In genomic region chr11:63337070-63337469, GRCh38 we compare ENCODE assay signal across 30 cellular contexts. TPM values are rescaled to one million over a fixed set of nuclear protein-coding genes. Genes with fewer than 3 reads are reported as not detected.
"Had no signal": no experiment of that assay in that cellular context is flagged by ENCODE, and none has a peak within 500 bp of the region (broad histone marks: within the 10 kb centered on the region; RNA-seq: fewer than 3 reads in every experiment).

No MANE protein-coding gene starts in this region.

- H3K36me3 ChIP-seq: stomach, suprapubic skin, thoracic aorta, thyroid gland, tibial artery, tibial nerve, transverse colon, upper lobe of left lung, upper lobe of right lung, uterus, vagina had no signal

- H3K4me3 Mint-ChIP-seq: stimulated activated effector memory CD8-positive, alpha-beta T cell treated with anti-CD3 and anti-CD28 coated beads, Interleukin-12 subunit alpha, Interleukin-12 subunit beta, amount 100 ng/mL, for 72 hours; stimulated activated memory B cell treated with anti-CD40 and anti-IgM and Interleukin-4, amounts not matched to agents 10 μg/mL and 1 μg/mL and 100 μg/mL, for 72 hours; stimulated activated naive CD8-positive, alpha-beta T cell treated with anti-CD3 and anti-CD28 coated beads, Interleukin-15, amount 100 ng/mL, for 72 hours; stimulated activated naive CD8-positive, alpha-beta T cell treated with anti-CD3 and anti-CD28 coated beads, Interleukin-15, Interleukin-2, amounts not matched to agents 100 ng/mL and 50 ng/mL, for 24 hours; type B pancreatic cell had no signal

- DNase-seq: stimulated activated CD4-positive, alpha-beta T cell treated with anti-CD3 and anti-CD28 coated beads, Interleukin-2, amount 100 ng/mL, for 48 hours; stimulated activated CD4-positive, alpha-beta T cell treated with anti-CD3 and anti-CD28 coated beads, Interleukin-4, amount 100 ng/mL, for 1 hour; stimulated activated CD4-positive, alpha-beta T cell treated with anti-CD3 and anti-CD28 coated beads, Interleukin-4, amount 100 ng/mL, for 24 hours; stimulated activated CD4-positive, alpha-beta T cell treated with anti-CD3 and anti-CD28 coated beads, Interleukin-4, amount 100 ng/mL, for 4 hours; stimulated activated CD8-positive, alpha-beta memory T cell treated with anti-CD3 and anti-CD28 coated beads, Interleukin-4, amount 100 ng/mL, for 48 hours; stimulated activated naive CD4-positive, alpha-beta T cell; stimulated activated naive CD4-positive, alpha-beta T cell treated with Interleukin-2 at 50 U/mL for 16 hours; stimulated activated naive CD8-positive, alpha-beta T cell treated with anti-CD3 and anti-CD28 coated beads, Interleukin-15, amount 100 ng/mL, for 72 hours; stimulated activated naive CD8-positive, alpha-beta T cell treated with anti-CD3 and anti-CD28 coated beads, Interleukin-15, Interleukin-2, amounts not matched to agents 100 U/mL and 50 U/mL, for 24 hours; stomach; substantia nigra; testis; thyroid gland; tibial artery; transverse colon; trophoblast cell; upper lobe of left lung; upper lobe of right lung; uterus had no signal

- H3K27ac Mint-ChIP-seq: stimulated activated effector memory CD8-positive, alpha-beta T cell treated with anti-CD3 and anti-CD28 coated beads, Interleukin-12 subunit alpha, Interleukin-12 subunit beta, amount 100 ng/mL, for 72 hours; stimulated activated memory B cell treated with anti-CD40 and anti-IgM and Interleukin-4, amounts not matched to agents 10 μg/mL and 1 μg/mL and 100 μg/mL, for 72 hours; stimulated activated naive CD8-positive, alpha-beta T cell treated with anti-CD3 and anti-CD28 coated beads, Interleukin-15, amount 100 ng/mL, for 72 hours; stimulated activated naive CD8-positive, alpha-beta T cell treated with anti-CD3 and anti-CD28 coated beads, Interleukin-15, Interleukin-2, amounts not matched to agents 100 ng/mL and 50 ng/mL, for 24 hours; type B pancreatic cell had no signal

- H3K27me3 ChIP-seq: testis, thyroid gland, tibial artery, tibial nerve, transverse colon, upper lobe of left lung, upper lobe of right lung, uterus, vagina had no signal

- H3K9me3 ChIP-seq: testis, thoracic aorta, thyroid gland, transverse colon, uterus, vagina had no signal

- H3K36me3 Mint-ChIP-seq: stimulated activated effector memory CD8-positive, alpha-beta T cell treated with anti-CD3 and anti-CD28 coated beads, Interleukin-12 subunit alpha, Interleukin-12 subunit beta, amount 100 ng/mL, for 72 hours; stimulated activated memory B cell treated with anti-CD40 and anti-IgM and Interleukin-4, amounts not matched to agents 10 μg/mL and 1 μg/mL and 100 μg/mL, for 72 hours had no signal

- H3K4me1 ChIP-seq: stomach, suprapubic skin, testis, thyroid gland, tibial artery, tibial nerve, transverse colon, upper lobe of left lung, upper lobe of right lung, uterus, vagina had no signal

- H3K27ac ChIP-seq: stomach, suprapubic skin, testis, thoracic aorta, thyroid gland, tibial artery, tibial nerve, transverse colon, upper lobe of left lung, upper lobe of right lung, uterus, vagina had no signal

- H3K4me3 ChIP-seq: stomach, suprapubic skin, testis, thoracic aorta, thyroid gland, tibial artery, tibial nerve, transverse colon, upper lobe of left lung, upper lobe of right lung, uterus, vagina had no signal

- H3K4me1 Mint-ChIP-seq: stimulated activated effector memory CD8-positive, alpha-beta T cell treated with anti-CD3 and anti-CD28 coated beads, Interleukin-12 subunit alpha, Interleukin-12 subunit beta, amount 100 ng/mL, for 72 hours; stimulated activated memory B cell treated with anti-CD40 and anti-IgM and Interleukin-4, amounts not matched to agents 10 μg/mL and 1 μg/mL and 100 μg/mL, for 72 hours; stimulated activated naive CD8-positive, alpha-beta T cell treated with anti-CD3 and anti-CD28 coated beads, Interleukin-15, amount 100 ng/mL, for 72 hours had no signal

- ATAC-seq: stimulated activated effector memory CD8-positive, alpha-beta T cell treated with anti-CD3 and anti-CD28 coated beads, Interleukin-12 subunit alpha, Interleukin-12 subunit beta, amount 100 ng/mL, for 72 hours; stimulated activated memory B cell treated with anti-CD40 and anti-IgM and Interleukin-4, amounts not matched to agents 10 μg/mL and 1 μg/mL and 100 μg/mL, for 72 hours; stimulated activated naive CD8-positive, alpha-beta T cell treated with anti-CD3 and anti-CD28 coated beads, Interleukin-15, amount 100 ng/mL, for 72 hours; stimulated activated naive CD8-positive, alpha-beta T cell treated with anti-CD3 and anti-CD28 coated beads, Interleukin-15, Interleukin-2, amounts not matched to agents 100 U/mL and 50 U/mL, for 24 hours; upper lobe of right lung had no signal

RNA-seq across cellular contexts. Expression of gene SLC22A9, which starts 32.5 kb away (rescaled TPM):
- total RNA-seq: stomach, subcutaneous adipose tissue, suprapubic skin, testis, thoracic aorta, thyroid gland, tibial nerve, transverse colon, upper lobe of left lung, upper lobe of right lung, ureter, urinary bladder, uterus, vagina had no signal
- polyA plus RNA-seq: stomach, urinary bladder had no signal
